In the genomic region with DNA sequence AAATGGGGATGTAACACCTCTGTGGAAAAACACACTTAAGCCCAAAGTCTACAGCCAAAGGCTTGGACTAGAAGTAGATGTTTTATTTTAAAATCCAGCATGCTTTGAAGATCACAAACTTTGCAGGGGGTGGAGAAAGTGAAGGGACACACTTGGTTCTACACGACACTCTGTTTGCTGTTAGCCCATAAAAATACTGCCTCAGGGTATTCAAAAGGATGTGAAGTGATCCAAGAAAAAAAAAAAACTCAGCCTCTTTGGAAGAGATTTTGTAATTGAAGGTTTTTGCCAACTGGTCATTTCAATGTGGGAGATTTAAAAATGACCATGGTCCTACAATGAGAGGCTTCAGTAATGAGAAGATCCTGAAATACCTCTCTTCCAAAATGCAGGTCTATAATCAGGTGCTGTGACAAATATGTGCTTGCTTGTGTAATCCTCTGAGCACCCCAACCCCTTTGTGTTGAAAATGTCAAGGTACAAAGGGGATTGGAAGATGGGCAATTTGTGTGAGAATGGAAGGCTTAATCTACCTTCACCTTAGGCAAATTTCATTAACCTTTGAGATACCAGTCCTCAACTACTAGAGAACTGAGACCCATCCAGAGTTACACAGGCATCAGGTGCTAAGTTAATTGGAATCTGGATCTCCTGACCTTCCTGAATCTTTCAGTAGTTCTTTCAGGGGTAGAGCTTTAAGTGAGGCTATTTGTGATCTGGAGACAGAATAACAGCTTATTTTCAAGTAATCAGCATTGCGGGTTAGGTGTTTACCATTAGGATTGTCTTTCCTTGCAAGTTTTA, we compare ENCODE assay signal across 1 cellular context.
A peak's percentile ranks its signal among the peaks of the same experiment; 100 is the strongest.
TF ChIP-seq lines count a peak whose summit lies in the region.

No MANE protein-coding gene starts in this region.

TF ChIP-seq in H1, 55 proteins besides CTCF, POLR2A, EP300 and RAD21:
- no peak for TF ChIP-seq RFX5 (IDR thresholded peaks at IDR 0.05; ENCODE audit: borderline replicate concordance, low read depth, low read length)
- TF ChIP-seq MAFK (IDR thresholded peaks at IDR 0.05; ENCODE audit: low read depth, low read length), result no peak
- TF ChIP-seq HDAC2 (IDR thresholded peaks at IDR 0.05; ENCODE audit: borderline replicate concordance in 1 of 2, low read depth in 2 of 2, low read length in 2 of 2), result 0 out of 4 replicates have a peak, but pooled peaks of 1 of the 2 experiments have one; percentile 20
- no peak for TF ChIP-seq TEAD4 (IDR thresholded peaks at IDR 0.05; ENCODE audit: low read depth, low read length)
- TF ChIP-seq SIX5 (IDR thresholded peaks at IDR 0.05; ENCODE audit: low read depth, low read length), result no peak
- TF ChIP-seq CEBPB (IDR thresholded peaks at IDR 0.05; ENCODE audit: low read depth, low read length), result peak; percentile 46; the same call in 1 of the 2 replicates
- TF ChIP-seq SP1 (IDR thresholded peaks at IDR 0.05; ENCODE audit: low read depth, low read length), result 0 out of 2 replicates have a peak, but pooled peaks have one; percentile 27
